Comparison of ENCODE assay signal across 33 cellular contexts in the genomic region with DNA sequence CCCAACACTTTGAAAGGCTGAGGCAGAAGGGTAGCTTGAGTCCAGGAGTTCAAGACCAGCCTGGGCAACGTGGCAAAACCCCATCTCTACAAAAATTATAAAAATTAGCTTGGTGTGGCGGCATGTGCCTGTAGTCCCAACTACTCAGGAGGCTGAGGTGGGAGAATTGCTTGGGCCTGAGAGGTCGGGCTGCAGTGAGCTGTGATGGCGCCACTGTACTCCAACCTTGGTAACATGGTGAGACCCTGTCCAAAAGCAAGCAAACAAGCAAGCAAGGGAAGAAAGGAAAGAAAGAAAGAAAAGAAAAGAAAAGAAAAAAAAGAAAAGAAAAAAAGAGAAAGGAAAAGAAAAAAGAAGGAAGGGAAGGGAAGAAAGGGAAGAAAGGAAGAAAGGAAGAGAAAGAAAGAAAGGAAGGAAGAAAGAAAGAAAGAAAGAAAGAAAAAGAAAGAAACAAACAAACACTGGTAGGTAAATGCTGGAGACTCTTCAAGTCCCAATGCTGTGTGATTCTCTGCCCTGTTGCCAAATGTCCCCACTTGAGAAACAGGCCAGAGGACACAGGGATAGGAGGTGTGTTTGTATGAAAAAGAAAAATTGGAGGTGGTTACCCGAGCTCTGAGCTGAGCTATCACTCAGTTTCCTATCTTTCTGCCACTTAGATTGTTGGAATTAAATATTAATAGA.
"Had no signal": no experiment of that assay in that cellular context is flagged by ENCODE, and none has a peak within 500 bp of the region (broad histone marks: within the 10 kb centered on the region; RNA-seq: fewer than 3 reads in every experiment).

No MANE protein-coding gene starts in this region.

- H3K36me3 ChIP-seq: ascending aorta, breast epithelium, cardiac muscle cell, esophagus muscularis mucosa, gastrocnemius medialis, heart right ventricle, WERI-Rb-1 had no signal

- DNase-seq: activated CD4-positive, alpha-beta memory T cell treated with anti-CD3 and anti-CD28 coated beads for 36 hours; activated CD4-positive, alpha-beta T cell treated with anti-CD3 and anti-CD28 coated beads for 36 hours; activated CD4-positive, alpha-beta T cell treated with anti-CD3 and anti-CD28 coated beads, Interleukin-2, amount 10 ng/mL, durations not matched to agents 24 days and 14 days; activated CD4-positive, CD25-positive, alpha-beta regulatory T cell; activated CD4-positive, CD25-positive, alpha-beta regulatory T cell treated with anti-CD3 and anti-CD28 coated beads, Interleukin-2, amount 50 U/mL, for 72 hours; activated CD8-positive, alpha-beta memory T cell treated with anti-CD3 and anti-CD28 coated beads for 24 hours; activated effector memory CD4-positive, alpha-beta T cell treated with Interleukin-2 at 50 U/mL for 16 hours; activated gamma-delta T cell treated with Interleukin-2 at 50 U/mL for 16 hours; activated naive CD4-positive, alpha-beta T cell treated with anti-CD3 and anti-CD28 coated beads for 36 hours; activated naive CD8-positive, alpha-beta T cell treated with anti-CD3 and anti-CD28 coated beads, Interleukin-2, amount 10 ng/mL, durations not matched to agents 7 days and 5 days; activated T-cell treated with anti-CD3 and anti-CD28 coated beads, Interleukin-2, amount 50 U/mL, for 4 hours; central memory CD4-positive, alpha-beta T cell; cortex of kidney; dermis blood vessel endothelial cell; effector CD4-positive, alpha-beta T cell; effector memory CD8-positive, alpha-beta T cell; erythroblast; foreskin keratinocyte; gastrocnemius medialis; heart right ventricle; T-helper 1 cell; T-helper 17 cell; T1000; WERI-Rb-1 had no signal

- H3K9me3 Mint-ChIP-seq: activated CD4-positive, alpha-beta memory T cell treated with anti-CD3 and anti-CD28 coated beads for 36 hours; activated CD4-positive, alpha-beta T cell treated with anti-CD3 and anti-CD28 coated beads, Interleukin-2, amount 10 ng/mL, durations not matched to agents 24 days and 14 days; activated naive CD4-positive, alpha-beta T cell treated with anti-CD3 and anti-CD28 coated beads for 36 hours; activated naive CD4-positive, alpha-beta T cell treated with anti-CD3 and anti-CD28 coated beads, Interleukin-2, amount 50 U/mL, for 72 hours; activated naive CD8-positive, alpha-beta T cell treated with anti-CD3 and anti-CD28 coated beads, Interleukin-2, amount 10 ng/mL, durations not matched to agents 7 days and 5 days; activated T-cell treated with anti-CD3 and anti-CD28 coated beads, Interleukin-2, amount 50 U/mL, for 4 hours; activated T-helper 17 cell treated with anti-CD3 and anti-CD28 coated beads, Interleukin-2, amount 50 U/mL, for 72 hours; brain; effector memory CD8-positive, alpha-beta T cell; T-helper 2 cell treated with Interferon-gamma antibody and Interleukin-4, amounts not matched to agents 5 μg/mL and 100 μg/mL, for 36 hours had no signal

- H3K4me3 Mint-ChIP-seq: activated CD4-positive, alpha-beta memory T cell treated with anti-CD3 and anti-CD28 coated beads for 36 hours; activated CD4-positive, alpha-beta T cell treated with anti-CD3 and anti-CD28 coated beads for 36 hours; activated CD4-positive, alpha-beta T cell treated with anti-CD3 and anti-CD28 coated beads, Interleukin-2, amount 10 ng/mL, durations not matched to agents 24 days and 14 days; activated naive CD4-positive, alpha-beta T cell treated with anti-CD3 and anti-CD28 coated beads for 36 hours; activated naive CD8-positive, alpha-beta T cell treated with anti-CD3 and anti-CD28 coated beads, Interleukin-2, amount 10 ng/mL, durations not matched to agents 7 days and 5 days; activated T-cell treated with anti-CD3 and anti-CD28 coated beads, Interleukin-2, amount 50 U/mL, for 4 hours; activated T-helper 17 cell treated with anti-CD3 and anti-CD28 coated beads, Interleukin-2, amount 50 U/mL, for 72 hours; brain; effector memory CD8-positive, alpha-beta T cell; T-helper 17 cell; T-helper 2 cell treated with Interferon-gamma antibody and Interleukin-4, amounts not matched to agents 5 μg/mL and 100 μg/mL, for 36 hours had no signal

- H3K27ac ChIP-seq: ascending aorta, breast epithelium, cardiac muscle cell, esophagus muscularis mucosa, foreskin keratinocyte, gastrocnemius medialis, heart right ventricle, hepatocyte, WERI-Rb-1 had no signal

- H3K4me1 Mint-ChIP-seq: activated CD4-positive, alpha-beta T cell treated with anti-CD3 and anti-CD28 coated beads for 36 hours; activated CD4-positive, alpha-beta T cell treated with anti-CD3 and anti-CD28 coated beads, Interleukin-2, amount 10 ng/mL, durations not matched to agents 24 days and 14 days; activated naive CD8-positive, alpha-beta T cell treated with anti-CD3 and anti-CD28 coated beads, Interleukin-2, amount 10 ng/mL, durations not matched to agents 7 days and 5 days; activated T-helper 17 cell treated with anti-CD3 and anti-CD28 coated beads, Interleukin-2, amount 50 U/mL, for 72 hours had no signal

- H3K27me3 ChIP-seq: ascending aorta, cardiac muscle cell had no signal

- ATAC-seq: activated CD4-positive, alpha-beta T cell treated with anti-CD3 and anti-CD28 coated beads for 36 hours; activated naive CD4-positive, alpha-beta T cell treated with anti-CD3 and anti-CD28 coated beads, Interleukin-2, amount 50 U/mL, for 72 hours; activated T-cell treated with anti-CD3 and anti-CD28 coated beads, Interleukin-2, amount 50 U/mL, for 4 hours; activated T-helper 17 cell treated with anti-CD3 and anti-CD28 coated beads, Interleukin-2, amount 50 U/mL, for 72 hours; effector memory CD8-positive, alpha-beta T cell; foreskin keratinocyte; gastrocnemius medialis; heart right ventricle; T-helper 17 cell had no signal

- H3K4me1 ChIP-seq: ascending aorta, breast epithelium, esophagus muscularis mucosa, foreskin keratinocyte, gastrocnemius medialis had no signal

- H3K36me3 Mint-ChIP-seq: activated CD4-positive, alpha-beta memory T cell treated with anti-CD3 and anti-CD28 coated beads for 36 hours; activated naive CD4-positive, alpha-beta T cell treated with anti-CD3 and anti-CD28 coated beads, Interleukin-2, amount 50 U/mL, for 72 hours; activated naive CD8-positive, alpha-beta T cell treated with anti-CD3 and anti-CD28 coated beads, Interleukin-2, amount 10 ng/mL, durations not matched to agents 7 days and 5 days; brain had no signal

- H3K9me3 ChIP-seq: ascending aorta, breast epithelium, esophagus muscularis mucosa, gastrocnemius medialis, heart right ventricle had no signal

- H3K27ac Mint-ChIP-seq: activated CD4-positive, alpha-beta memory T cell treated with anti-CD3 and anti-CD28 coated beads for 36 hours; activated CD4-positive, alpha-beta T cell treated with anti-CD3 and anti-CD28 coated beads for 36 hours; activated CD4-positive, alpha-beta T cell treated with anti-CD3 and anti-CD28 coated beads, Interleukin-2, amount 10 ng/mL, durations not matched to agents 24 days and 14 days; activated naive CD4-positive, alpha-beta T cell treated with anti-CD3 and anti-CD28 coated beads for 36 hours; activated naive CD8-positive, alpha-beta T cell treated with anti-CD3 and anti-CD28 coated beads, Interleukin-2, amount 10 ng/mL, durations not matched to agents 7 days and 5 days; activated T-helper 17 cell treated with anti-CD3 and anti-CD28 coated beads, Interleukin-2, amount 50 U/mL, for 72 hours; brain; effector memory CD8-positive, alpha-beta T cell; T-helper 17 cell; T-helper 2 cell treated with Interferon-gamma antibody and Interleukin-4, amounts not matched to agents 5 μg/mL and 100 μg/mL, for 36 hours had no signal

- H3K4me3 ChIP-seq: ascending aorta, breast epithelium, cardiac muscle cell, esophagus muscularis mucosa, gastrocnemius medialis, heart right ventricle, hepatocyte had no signal
